In the genomic region with DNA sequence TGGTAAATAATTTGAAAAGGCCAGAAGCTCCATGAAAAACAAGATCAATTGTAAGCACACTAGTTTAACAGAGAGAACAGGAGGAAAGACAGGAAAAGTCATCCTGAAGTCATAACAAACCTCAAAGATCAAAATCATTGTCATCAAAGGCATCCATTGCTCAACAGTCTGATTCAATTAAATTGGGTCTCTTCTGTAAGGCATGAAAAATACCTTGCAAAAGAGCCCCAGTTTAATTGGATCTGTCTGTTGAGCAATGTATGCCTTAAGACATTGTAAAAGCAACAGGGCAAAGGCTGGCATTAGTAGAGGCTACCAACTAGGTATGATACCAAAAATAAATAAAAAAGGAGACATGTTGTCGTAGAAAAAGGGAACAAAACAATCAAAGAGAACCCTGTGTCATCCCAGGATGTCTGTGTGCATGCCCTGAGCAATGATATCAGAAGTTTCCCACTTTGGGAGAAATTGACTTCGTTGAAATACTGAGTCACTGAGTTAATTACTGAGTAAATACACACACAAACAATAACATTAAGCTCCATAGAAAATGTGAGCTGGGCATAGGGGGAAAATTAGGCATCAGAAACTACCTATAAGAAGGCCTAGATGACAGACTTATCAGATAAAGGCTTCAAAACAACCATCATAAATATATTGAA, we compare ENCODE assay signal across 1 cellular context.
TF ChIP-seq lines count a peak whose summit lies in the region.

No MANE protein-coding gene starts in this region.

TF ChIP-seq in HepG2, 621 proteins besides CTCF, POLR2A, EP300 and RAD21 (continued from another document):
- TF ChIP-seq, protein P1, sequence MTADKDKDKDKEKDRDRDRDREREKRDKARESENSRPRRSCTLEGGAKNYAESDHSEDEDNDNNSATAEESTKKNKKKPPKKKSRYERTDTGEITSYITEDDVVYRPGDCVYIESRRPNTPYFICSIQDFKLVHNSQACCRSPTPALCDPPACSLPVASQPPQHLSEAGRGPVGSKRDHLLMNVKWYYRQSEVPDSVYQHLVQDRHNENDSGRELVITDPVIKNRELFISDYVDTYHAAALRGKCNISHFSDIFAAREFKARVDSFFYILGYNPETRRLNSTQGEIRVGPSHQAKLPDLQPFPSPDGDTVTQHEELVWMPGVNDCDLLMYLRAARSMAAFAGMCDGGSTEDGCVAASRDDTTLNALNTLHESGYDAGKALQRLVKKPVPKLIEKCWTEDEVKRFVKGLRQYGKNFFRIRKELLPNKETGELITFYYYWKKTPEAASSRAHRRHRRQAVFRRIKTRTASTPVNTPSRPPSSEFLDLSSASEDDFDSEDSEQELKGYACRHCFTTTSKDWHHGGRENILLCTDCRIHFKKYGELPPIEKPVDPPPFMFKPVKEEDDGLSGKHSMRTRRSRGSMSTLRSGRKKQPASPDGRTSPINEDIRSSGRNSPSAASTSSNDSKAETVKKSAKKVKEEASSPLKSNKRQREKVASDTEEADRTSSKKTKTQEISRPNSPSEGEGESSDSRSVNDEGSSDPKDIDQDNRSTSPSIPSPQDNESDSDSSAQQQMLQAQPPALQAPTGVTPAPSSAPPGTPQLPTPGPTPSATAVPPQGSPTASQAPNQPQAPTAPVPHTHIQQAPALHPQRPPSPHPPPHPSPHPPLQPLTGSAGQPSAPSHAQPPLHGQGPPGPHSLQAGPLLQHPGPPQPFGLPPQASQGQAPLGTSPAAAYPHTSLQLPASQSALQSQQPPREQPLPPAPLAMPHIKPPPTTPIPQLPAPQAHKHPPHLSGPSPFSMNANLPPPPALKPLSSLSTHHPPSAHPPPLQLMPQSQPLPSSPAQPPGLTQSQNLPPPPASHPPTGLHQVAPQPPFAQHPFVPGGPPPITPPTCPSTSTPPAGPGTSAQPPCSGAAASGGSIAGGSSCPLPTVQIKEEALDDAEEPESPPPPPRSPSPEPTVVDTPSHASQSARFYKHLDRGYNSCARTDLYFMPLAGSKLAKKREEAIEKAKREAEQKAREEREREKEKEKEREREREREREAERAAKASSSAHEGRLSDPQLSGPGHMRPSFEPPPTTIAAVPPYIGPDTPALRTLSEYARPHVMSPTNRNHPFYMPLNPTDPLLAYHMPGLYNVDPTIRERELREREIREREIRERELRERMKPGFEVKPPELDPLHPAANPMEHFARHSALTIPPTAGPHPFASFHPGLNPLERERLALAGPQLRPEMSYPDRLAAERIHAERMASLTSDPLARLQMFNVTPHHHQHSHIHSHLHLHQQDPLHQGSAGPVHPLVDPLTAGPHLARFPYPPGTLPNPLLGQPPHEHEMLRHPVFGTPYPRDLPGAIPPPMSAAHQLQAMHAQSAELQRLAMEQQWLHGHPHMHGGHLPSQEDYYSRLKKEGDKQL (CRISPR knock-in tag; IDR thresholded peaks at IDR 0.05; ENCODE audit: low read depth): peak; percentile 37; the same call in 1 of the 2 replicates
- no peak for TF ChIP-seq FOXP1 (IDR thresholded peaks at IDR 0.05)
- peak; percentile 68 for TF ChIP-seq FOXP1 (CRISPR knock-in tag; IDR thresholded peaks at IDR 0.05)
- TF ChIP-seq ZNF12 (CRISPR knock-in tag; IDR thresholded peaks at IDR 0.05): 0 out of 2 replicates have a peak, but pooled peaks have one; percentile 19
- TF ChIP-seq CEBPB (IDR thresholded peaks at IDR 0.05; ENCODE audit: borderline replicate concordance, low read depth, low read length): peak; percentile 40; the same call in 1 of the 2 replicates
- TF ChIP-seq, protein P2, sequence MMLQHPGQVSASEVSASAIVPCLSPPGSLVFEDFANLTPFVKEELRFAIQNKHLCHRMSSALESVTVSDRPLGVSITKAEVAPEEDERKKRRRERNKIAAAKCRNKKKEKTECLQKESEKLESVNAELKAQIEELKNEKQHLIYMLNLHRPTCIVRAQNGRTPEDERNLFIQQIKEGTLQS (CRISPR knock-in tag; IDR thresholded peaks at IDR 0.05): no peak
- 0 out of 2 replicates have a peak, but pooled peaks have one; percentile 14 for TF ChIP-seq RARA (CRISPR knock-in tag; IDR thresholded peaks at IDR 0.05)
- TF ChIP-seq, protein P3, sequence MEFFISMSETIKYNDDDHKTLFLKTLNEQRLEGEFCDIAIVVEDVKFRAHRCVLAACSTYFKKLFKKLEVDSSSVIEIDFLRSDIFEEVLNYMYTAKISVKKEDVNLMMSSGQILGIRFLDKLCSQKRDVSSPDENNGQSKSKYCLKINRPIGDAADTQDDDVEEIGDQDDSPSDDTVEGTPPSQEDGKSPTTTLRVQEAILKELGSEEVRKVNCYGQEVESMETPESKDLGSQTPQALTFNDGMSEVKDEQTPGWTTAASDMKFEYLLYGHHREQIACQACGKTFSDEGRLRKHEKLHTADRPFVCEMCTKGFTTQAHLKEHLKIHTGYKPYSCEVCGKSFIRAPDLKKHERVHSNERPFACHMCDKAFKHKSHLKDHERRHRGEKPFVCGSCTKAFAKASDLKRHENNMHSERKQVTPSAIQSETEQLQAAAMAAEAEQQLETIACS (CRISPR knock-in tag; IDR thresholded peaks at IDR 0.05): no peak
- TF ChIP-seq, protein P4, sequence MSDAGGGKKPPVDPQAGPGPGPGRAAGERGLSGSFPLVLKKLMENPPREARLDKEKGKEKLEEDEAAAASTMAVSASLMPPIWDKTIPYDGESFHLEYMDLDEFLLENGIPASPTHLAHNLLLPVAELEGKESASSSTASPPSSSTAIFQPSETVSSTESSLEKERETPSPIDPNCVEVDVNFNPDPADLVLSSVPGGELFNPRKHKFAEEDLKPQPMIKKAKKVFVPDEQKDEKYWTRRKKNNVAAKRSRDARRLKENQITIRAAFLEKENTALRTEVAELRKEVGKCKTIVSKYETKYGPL (CRISPR knock-in tag; IDR thresholded peaks at IDR 0.05): no peak
- TF ChIP-seq CEBPG (CRISPR knock-in tag; IDR thresholded peaks at IDR 0.05): peak; percentile 38; the same call in 1 of the 2 replicates
- TF ChIP-seq, protein P5, sequence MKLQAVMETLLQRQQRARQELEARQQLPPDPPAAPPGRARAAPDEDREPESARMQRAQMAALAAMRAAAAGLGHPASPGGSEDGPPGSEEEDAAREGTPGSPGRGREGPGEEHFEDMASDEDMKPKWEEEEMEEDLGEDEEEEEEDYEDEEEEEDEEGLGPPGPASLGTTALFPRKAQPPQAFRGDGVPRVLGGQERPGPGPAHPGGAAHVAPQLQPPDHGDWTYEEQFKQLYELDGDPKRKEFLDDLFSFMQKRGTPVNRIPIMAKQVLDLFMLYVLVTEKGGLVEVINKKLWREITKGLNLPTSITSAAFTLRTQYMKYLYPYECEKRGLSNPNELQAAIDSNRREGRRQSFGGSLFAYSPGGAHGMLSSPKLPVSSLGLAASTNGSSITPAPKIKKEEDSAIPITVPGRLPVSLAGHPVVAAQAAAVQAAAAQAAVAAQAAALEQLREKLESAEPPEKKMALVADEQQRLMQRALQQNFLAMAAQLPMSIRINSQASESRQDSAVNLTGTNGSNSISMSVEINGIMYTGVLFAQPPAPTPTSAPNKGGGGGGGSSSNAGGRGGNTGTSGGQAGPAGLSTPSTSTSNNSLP (IDR thresholded peaks at IDR 0.05; ENCODE audit: low read depth, low read length): 0 out of 2 replicates have a peak, but pooled peaks have one; percentile 6
- no peak for TF ChIP-seq SNAPC2 (CRISPR knock-in tag; IDR thresholded peaks at IDR 0.05)
- no peak for TF ChIP-seq HOXA5 (CRISPR knock-in tag; IDR thresholded peaks at IDR 0.05)
- TF ChIP-seq MAZ (IDR thresholded peaks at IDR 0.05; ENCODE audit: borderline replicate concordance, low read depth, low read length): no peak
- no peak for TF ChIP-seq MAZ (CRISPR knock-in tag; IDR thresholded peaks at IDR 0.05; ENCODE audit: low read depth)
- TF ChIP-seq ZNF614 (CRISPR knock-in tag; IDR thresholded peaks at IDR 0.05; ENCODE audit: borderline replicate concordance): 0 out of 2 replicates have a peak, but pooled peaks have one; percentile 48
- TF ChIP-seq ZNF652 (CRISPR knock-in tag; IDR thresholded peaks at IDR 0.05; ENCODE audit: borderline replicate concordance, low read depth): no peak
- TF ChIP-seq, protein P6, sequence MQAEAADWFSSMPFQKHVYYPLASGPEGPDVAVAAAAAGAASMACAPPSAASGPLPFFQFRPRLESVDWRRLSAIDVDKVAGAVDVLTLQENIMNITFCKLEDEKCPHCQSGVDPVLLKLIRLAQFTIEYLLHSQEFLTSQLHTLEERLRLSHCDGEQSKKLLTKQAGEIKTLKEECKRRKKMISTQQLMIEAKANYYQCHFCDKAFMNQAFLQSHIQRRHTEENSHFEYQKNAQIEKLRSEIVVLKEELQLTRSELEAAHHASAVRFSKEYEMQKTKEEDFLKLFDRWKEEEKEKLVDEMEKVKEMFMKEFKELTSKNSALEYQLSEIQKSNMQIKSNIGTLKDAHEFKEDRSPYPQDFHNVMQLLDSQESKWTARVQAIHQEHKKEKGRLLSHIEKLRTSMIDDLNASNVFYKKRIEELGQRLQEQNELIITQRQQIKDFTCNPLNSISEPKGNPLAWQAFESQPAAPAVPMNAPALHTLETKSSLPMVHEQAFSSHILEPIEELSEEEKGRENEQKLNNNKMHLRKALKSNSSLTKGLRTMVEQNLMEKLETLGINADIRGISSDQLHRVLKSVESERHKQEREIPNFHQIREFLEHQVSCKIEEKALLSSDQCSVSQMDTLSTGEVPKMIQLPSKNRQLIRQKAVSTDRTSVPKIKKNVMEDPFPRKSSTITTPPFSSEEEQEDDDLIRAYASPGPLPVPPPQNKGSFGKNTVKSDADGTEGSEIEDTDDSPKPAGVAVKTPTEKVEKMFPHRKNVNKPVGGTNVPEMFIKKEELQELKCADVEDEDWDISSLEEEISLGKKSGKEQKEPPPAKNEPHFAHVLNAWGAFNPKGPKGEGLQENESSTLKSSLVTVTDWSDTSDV (CRISPR knock-in tag; IDR thresholded peaks at IDR 0.05): no peak
- no peak for TF ChIP-seq ZNF839 (CRISPR knock-in tag; IDR thresholded peaks at IDR 0.05; ENCODE audit: borderline replicate concordance)
- 0 out of 2 replicates have a peak, but pooled peaks have one; percentile 26 for TF ChIP-seq KAT8 (CRISPR knock-in tag; IDR thresholded peaks at IDR 0.05)
- TF ChIP-seq, protein P7, sequence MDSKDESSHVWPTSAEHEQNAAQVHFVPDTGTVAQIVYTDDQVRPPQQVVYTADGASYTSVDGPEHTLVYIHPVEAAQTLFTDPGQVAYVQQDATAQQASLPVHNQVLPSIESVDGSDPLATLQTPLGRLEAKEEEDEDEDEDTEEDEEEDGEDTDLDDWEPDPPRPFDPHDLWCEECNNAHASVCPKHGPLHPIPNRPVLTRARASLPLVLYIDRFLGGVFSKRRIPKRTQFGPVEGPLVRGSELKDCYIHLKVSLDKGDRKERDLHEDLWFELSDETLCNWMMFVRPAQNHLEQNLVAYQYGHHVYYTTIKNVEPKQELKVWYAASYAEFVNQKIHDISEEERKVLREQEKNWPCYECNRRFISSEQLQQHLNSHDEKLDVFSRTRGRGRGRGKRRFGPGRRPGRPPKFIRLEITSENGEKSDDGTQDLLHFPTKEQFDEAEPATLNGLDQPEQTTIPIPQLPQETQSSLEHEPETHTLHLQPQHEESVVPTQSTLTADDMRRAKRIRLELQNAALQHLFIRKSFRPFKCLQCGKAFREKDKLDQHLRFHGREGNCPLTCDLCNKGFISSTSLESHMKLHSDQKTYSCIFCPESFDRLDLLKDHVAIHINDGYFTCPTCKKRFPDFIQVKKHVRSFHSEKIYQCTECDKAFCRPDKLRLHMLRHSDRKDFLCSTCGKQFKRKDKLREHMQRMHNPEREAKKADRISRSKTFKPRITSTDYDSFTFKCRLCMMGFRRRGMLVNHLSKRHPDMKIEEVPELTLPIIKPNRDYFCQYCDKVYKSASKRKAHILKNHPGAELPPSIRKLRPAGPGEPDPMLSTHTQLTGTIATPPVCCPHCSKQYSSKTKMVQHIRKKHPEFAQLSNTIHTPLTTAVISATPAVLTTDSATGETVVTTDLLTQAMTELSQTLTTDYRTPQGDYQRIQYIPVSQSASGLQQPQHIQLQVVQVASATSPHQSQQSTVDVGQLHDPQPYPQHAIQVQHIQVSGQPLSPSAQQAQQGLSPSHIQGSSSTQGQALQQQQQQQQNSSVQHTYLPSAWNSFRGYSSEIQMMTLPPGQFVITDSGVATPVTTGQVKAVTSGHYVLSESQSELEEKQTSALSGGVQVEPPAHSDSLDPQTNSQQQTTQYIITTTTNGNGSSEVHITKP (CRISPR knock-in tag; IDR thresholded peaks at IDR 0.05; ENCODE audit: low read depth): no peak
- TF ChIP-seq ETV5 (CRISPR knock-in tag; IDR thresholded peaks at IDR 0.05; ENCODE audit: borderline replicate concordance): no peak
- no peak for TF ChIP-seq SOX13 (IDR thresholded peaks at IDR 0.05)
- TF ChIP-seq SOX13 (CRISPR knock-in tag; conservative IDR thresholded peaks at IDR 0.05 in 1 of 2, IDR thresholded peaks at IDR 0.05 in 1 of 2): peak in 1 of 2 experiments; percentile 44; a peak in 1 of 4 replicates
- no peak for TF ChIP-seq ZNF136 (CRISPR knock-in tag; IDR thresholded peaks at IDR 0.05; ENCODE audit: low read depth)
